25 cellular contexts compared by ENCODE assay signal in the genomic region with DNA sequence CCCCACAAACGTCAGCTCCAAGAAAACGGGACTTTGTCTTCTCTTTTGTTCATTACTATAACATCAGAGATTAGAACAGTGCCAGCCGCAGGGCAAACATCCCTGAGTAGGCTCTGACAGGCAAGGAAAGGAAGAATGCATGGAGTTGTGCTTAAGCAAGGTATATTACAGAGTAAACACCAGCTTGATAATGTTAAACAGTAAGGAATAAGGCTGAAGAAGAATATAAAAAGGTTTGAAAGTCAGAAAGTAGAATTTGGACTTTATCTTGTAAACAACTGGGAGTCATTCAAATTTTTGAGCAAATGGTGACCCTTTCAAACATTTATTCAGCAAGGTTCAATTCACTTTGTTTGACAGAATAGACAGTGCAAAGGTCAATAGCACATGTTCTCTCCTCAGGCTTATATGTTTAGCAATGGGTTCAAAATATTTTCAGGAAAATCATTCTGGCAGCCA.
"Had no signal": no experiment of that assay in that cellular context is flagged by ENCODE, and none has a peak within 500 bp of the region (broad histone marks: within the 10 kb centered on the region; RNA-seq: fewer than 3 reads in every experiment).

No MANE protein-coding gene starts in this region.

- H3K9ac ChIP-seq: KMS-11 had no signal

- H3K36me3 ChIP-seq: adrenal gland had no signal

- ATAC-seq: activated T-helper 17 cell treated with anti-CD3 and anti-CD28 coated beads, Interleukin-2, amount 50 U/mL, for 72 hours; T-cell had no signal

- H3K27ac ChIP-seq: adrenal gland, KMS-11 had no signal

- H3K9me3 ChIP-seq: adrenal gland had no signal

- DNase-seq: activated B cell treated with CpG ODN at 0.5 μM for 24 hours; activated CD4-positive, alpha-beta memory T cell treated with anti-CD3 and anti-CD28 coated beads, Interleukin-2, amount 10 ng/mL, durations not matched to agents 7 days and 5 days; activated CD4-positive, alpha-beta T cell treated with anti-CD3 and anti-CD28 coated beads, Interleukin-2, amount 50 U/mL, for 1 hour; activated gamma-delta T cell; activated naive CD4-positive, alpha-beta T cell treated with anti-CD3 and anti-CD28 coated beads for 36 hours; activated naive CD8-positive, alpha-beta T cell treated with anti-CD3 and anti-CD28 coated beads, Interleukin-2, amount 10 ng/mL, durations not matched to agents 7 days and 5 days; activated T-cell treated with anti-CD3 and anti-CD28 coated beads for 4 hours; activated T-cell treated with anti-CD3 and anti-CD28 coated beads, Interleukin-2, amount 50 U/mL, for 48 hours; adrenal gland; anterior cingulate cortex; NCI-H1092; NCI-H1417; NCI-H1694; NCI-H2029; NCI-H2107; NCI-H2171 treated with DMSO at 0.1 percent for 48 hours; NCI-H226; NCI-H526; NCI-H82; SIG-M5; T-cell; T-helper 2 cell; T1000 had no signal

- H3K4me3 ChIP-seq: adrenal gland had no signal

- H3K27me3 ChIP-seq: adrenal gland had no signal
